ENCODE assay signal across 15 cellular contexts in the genomic region with DNA sequence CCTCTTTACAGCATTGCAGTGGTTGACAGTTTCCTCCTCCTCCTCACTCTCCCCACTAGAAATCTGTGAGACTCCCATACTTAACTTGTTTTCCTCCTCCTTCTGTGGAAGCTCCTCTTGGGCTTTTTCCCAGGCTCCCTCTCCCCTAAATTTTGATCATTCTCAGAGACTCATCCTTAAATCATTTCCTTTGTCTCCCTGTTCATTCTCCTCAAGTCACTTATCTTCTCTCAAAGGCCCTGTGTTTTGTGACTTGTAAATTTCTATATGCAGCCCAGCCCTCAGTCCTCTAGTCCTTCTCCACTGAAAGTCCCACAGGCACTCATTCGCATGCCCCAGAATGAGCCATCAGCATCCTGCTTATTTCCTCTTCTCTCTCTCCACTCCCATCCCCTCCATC.
"Had no signal": no experiment of that assay in that cellular context is flagged by ENCODE, and none has a peak within 500 bp of the region (broad histone marks: within the 10 kb centered on the region; RNA-seq: fewer than 3 reads in every experiment).

No MANE protein-coding gene starts in this region.

- H3K4me3 Mint-ChIP-seq: activated CD4-positive, alpha-beta memory T cell treated with anti-CD3 and anti-CD28 coated beads, Interleukin-2, amount 10 ng/mL, durations not matched to agents 7 days and 5 days; activated CD4-positive, alpha-beta T cell treated with anti-CD3 and anti-CD28 coated beads for 36 hours; activated naive CD8-positive, alpha-beta T cell treated with anti-CD3 and anti-CD28 coated beads for 36 hours; activated T-cell treated with anti-CD3 and anti-CD28 coated beads, Interleukin-2, amount 50 U/mL, for 72 hours; endodermal cell; natural killer cell had no signal

- DNase-seq: activated CD4-positive, alpha-beta memory T cell treated with anti-CD3 and anti-CD28 coated beads, Interleukin-2, amount 10 ng/mL, durations not matched to agents 7 days and 5 days; activated CD4-positive, alpha-beta T cell treated with anti-CD3 and anti-CD28 coated beads for 36 hours; activated CD8-positive, alpha-beta memory T cell treated with anti-CD3 and anti-CD28 coated beads, Interleukin-2, amount 50 U/mL, for 4 hours; activated gamma-delta T cell treated with Interleukin-2 at 50 U/mL for 16 hours; activated naive CD8-positive, alpha-beta T cell treated with anti-CD3 and anti-CD28 coated beads for 36 hours; activated T-cell treated with anti-CD3 and anti-CD28 coated beads, Interleukin-2, amount 50 U/mL, for 72 hours; endodermal cell; hypothalamus; left cardiac atrium; natural killer cell; stimulated activated CD4-positive, alpha-beta T cell treated with anti-CD3 and anti-CD28 coated beads, Interleukin-12 subunit alpha, Interleukin-12 subunit beta, amount 100 ng/mL, for 4 hours; stimulated activated naive CD4-positive, alpha-beta T cell; upper lobe of left lung had no signal

- H3K9me3 ChIP-seq: upper lobe of left lung had no signal

- H3K4me3 ChIP-seq: lung, upper lobe of left lung had no signal

- H3K27ac ChIP-seq: upper lobe of left lung had no signal

- H3K27ac Mint-ChIP-seq: activated CD4-positive, alpha-beta memory T cell treated with anti-CD3 and anti-CD28 coated beads, Interleukin-2, amount 10 ng/mL, durations not matched to agents 7 days and 5 days; activated CD4-positive, alpha-beta T cell treated with anti-CD3 and anti-CD28 coated beads for 36 hours; activated naive CD8-positive, alpha-beta T cell treated with anti-CD3 and anti-CD28 coated beads for 36 hours; activated T-cell treated with anti-CD3 and anti-CD28 coated beads, Interleukin-2, amount 50 U/mL, for 72 hours; endodermal cell; natural killer cell had no signal

- H3K27me3 ChIP-seq: upper lobe of left lung had no signal

- ATAC-seq: activated CD4-positive, alpha-beta T cell treated with anti-CD3 and anti-CD28 coated beads for 36 hours; activated T-cell treated with anti-CD3 and anti-CD28 coated beads, Interleukin-2, amount 50 U/mL, for 72 hours; left cardiac atrium; natural killer cell; sciatic nerve had no signal

- H3K36me3 Mint-ChIP-seq: activated naive CD8-positive, alpha-beta T cell treated with anti-CD3 and anti-CD28 coated beads for 36 hours; natural killer cell had no signal

- H3K9me3 Mint-ChIP-seq: activated CD4-positive, alpha-beta memory T cell treated with anti-CD3 and anti-CD28 coated beads, Interleukin-2, amount 10 ng/mL, durations not matched to agents 7 days and 5 days; activated naive CD8-positive, alpha-beta T cell treated with anti-CD3 and anti-CD28 coated beads for 36 hours; activated T-cell treated with anti-CD3 and anti-CD28 coated beads, Interleukin-2, amount 50 U/mL, for 72 hours; natural killer cell had no signal

- H3K36me3 ChIP-seq: upper lobe of left lung had no signal

- H3K4me1 Mint-ChIP-seq: activated CD4-positive, alpha-beta memory T cell treated with anti-CD3 and anti-CD28 coated beads, Interleukin-2, amount 10 ng/mL, durations not matched to agents 7 days and 5 days; natural killer cell had no signal
